ENCODE assay signal across 28 cellular contexts in genomic region chr1:2591581-2592261, GRCh38. TPM values are rescaled to one million over a fixed set of nuclear protein-coding genes. Genes with fewer than 3 reads are reported as not detected.
DNase-seq lines count a peak whose midpoint lies in the region; ATAC-seq and TF ChIP-seq lines count a peak whose summit lies in the region.
"Had no signal": no experiment of that assay in that cellular context is flagged by ENCODE, and none has a peak within 500 bp of the region (broad histone marks: within the 10 kb centered on the region; RNA-seq: fewer than 3 reads in every experiment).

No MANE protein-coding gene starts in this region.

- in situ Hi-C loops in GM13976 (cut with MboI; ENCODE audit: low sequenced_read_pairs, unreplicated experiment): no loop called here

- peaks cover 10% of the 10 kb centered on the region for H3K36me3 ChIP-seq in left ventricle myocardium inferior
- H3K36me3 ChIP-seq in H7 (replicated peaks; ENCODE audit: control insufficient read depth, insufficient read depth, low read length): peaks cover 2% of the 10 kb centered on the region; the same call in 1 of the 2 replicates
- peaks cover 0 to 7% (median 0%) of the 10 kb centered on the region in 4 donors for H3K36me3 ChIP-seq in sigmoid colon
- H3K36me3 ChIP-seq: brain microvascular endothelial cell, vagina, WERI-Rb-1 had no signal

- H3K36me3 Mint-ChIP-seq in chondrocyte (ENCODE audit: low read depth): no peaks in the 10 kb centered on the region

- no peak for TF ChIP-seq EP300 in sigmoid colon (IDR thresholded peaks at IDR 0.05)

- TF ChIP-seq CTCF in left ventricle myocardium inferior (IDR thresholded peaks at IDR 0.05; ENCODE audit: borderline replicate concordance) (no peak), chondrocyte (IDR thresholded peaks at IDR 0.05) (no peak), sigmoid colon (IDR thresholded peaks at IDR 0.05) (no peak), GM13976 (IDR thresholded peaks at IDR 0.05; ENCODE audit: borderline replicate concordance, control extremely low read depth, extremely low read depth, insufficient read depth, missing control alignments) (no peak)

- H3K27ac ChIP-seq in left ventricle myocardium inferior (replicated peaks) (no peak overlapping the region), sigmoid colon (no peak overlapping the region)
- H3K27ac ChIP-seq: brain microvascular endothelial cell, GM23248, HL-60, RWPE1, testis, vagina, WERI-Rb-1 had no signal

- WGBS in sigmoid colon, 2 donors: 77 to 90% methylated on average over 12 of the region's 12 CpGs

- no peak overlapping the region for H3K27ac Mint-ChIP-seq in chondrocyte (ENCODE audit: unreplicated experiment)
- H3K27ac Mint-ChIP-seq: HFFc6; T-helper 2 cell treated with Interferon-gamma antibody and Interleukin-4, amounts not matched to agents 5 μg/mL and 100 μg/mL, for 36 hours had no signal

- ATAC-seq in Right ventricle myocardium inferior: no peak
- ATAC-seq: activated T-helper 17 cell treated with anti-CD3 and anti-CD28 coated beads, Interleukin-2, amount 50 U/mL, for 72 hours; GM12878; stimulated activated naive CD8-positive, alpha-beta T cell treated with anti-CD3 and anti-CD28 coated beads, Interleukin-15, Interleukin-2, amounts not matched to agents 100 U/mL and 50 U/mL, for 24 hours had no signal

- intact Hi-C loops in Right ventricle myocardium inferior (cut with DNase I) (no loop called here), left ventricle myocardium inferior (cut with micrococcal nuclease) (no loop called here), sigmoid colon (cut with DNase I) (no loop called here)

- H3K27me3 ChIP-seq in left ventricle myocardium inferior (ENCODE audit: low read depth) (peaks cover 37% of the 10 kb centered on the region), H7 (ENCODE audit: control insufficient read depth, insufficient read depth, low read length) (no peaks in the 10 kb centered on the region; the same call in 1 of the 2 replicates), sigmoid colon (peaks cover 0 to 27% (median 19%) of the 10 kb centered on the region in 3 donors)
- H3K27me3 ChIP-seq: brain microvascular endothelial cell, testis, vagina had no signal

- H3K4me1 ChIP-seq in left ventricle myocardium inferior: peaks cover 30% of the 10 kb centered on the region
- H3K4me1 ChIP-seq in sigmoid colon: peaks cover 0 to 15% (median 13%) of the 10 kb centered on the region in 4 donors

- H3K4me1 Mint-ChIP-seq in chondrocyte (ENCODE audit: low read depth): peaks cover 12% of the 10 kb centered on the region
- H3K4me1 Mint-ChIP-seq: activated T-helper 17 cell treated with anti-CD3 and anti-CD28 coated beads, Interleukin-2, amount 50 U/mL, for 72 hours; neural crest cell had no signal

- no peak overlapping the region for H3K4me3 Mint-ChIP-seq in chondrocyte (ENCODE audit: unreplicated experiment)
- H3K4me3 Mint-ChIP-seq: HFFc6 had no signal

- no peak for TF ChIP-seq POLR2A in sigmoid colon (IDR thresholded peaks at IDR 0.05)

- no peaks in the 10 kb centered on the region for H3K9me3 ChIP-seq in left ventricle myocardium inferior (replicated peaks)
- H3K9me3 ChIP-seq in sigmoid colon: no peaks in the 10 kb centered on the region
- H3K9me3 ChIP-seq: testis, vagina had no signal

- H3K4me3 ChIP-seq in left ventricle myocardium inferior: no peak overlapping the region
- no peak overlapping the region for H3K4me3 ChIP-seq in H7 (ENCODE audit: insufficient read depth, low read depth, low read length)
- H3K4me3 ChIP-seq in sigmoid colon: no peak overlapping the region
- H3K4me3 ChIP-seq: GM12878, GM23248, lung, testis, vagina had no signal

- no peaks in the 10 kb centered on the region for H3K27me3 Mint-ChIP-seq in chondrocyte (ENCODE audit: low read depth)
- H3K27me3 Mint-ChIP-seq: activated T-helper 17 cell treated with anti-CD3 and anti-CD28 coated beads, Interleukin-2, amount 50 U/mL, for 72 hours had no signal

- H3K9me3 Mint-ChIP-seq in chondrocyte (ENCODE audit: low read depth): no peaks in the 10 kb centered on the region
- H3K9me3 Mint-ChIP-seq: activated T-helper 17 cell treated with anti-CD3 and anti-CD28 coated beads, Interleukin-2, amount 50 U/mL, for 72 hours; HFFc6; neural crest cell; T-helper 2 cell treated with Interferon-gamma antibody and Interleukin-4, amounts not matched to agents 5 μg/mL and 100 μg/mL, for 36 hours had no signal

- DNase-seq in Right ventricle myocardium inferior (ENCODE audit: missing footprints) (peak; percentile 50), left ventricle myocardium inferior (no peak), H7 (peak; percentile 49), chondrocyte (ENCODE audit: low spot score) (peak; percentile 91), sigmoid colon (peak; percentile 51), islet precursor cell (no peak), NCI-H510A (lab: John Stamatoyannopoulos, UW) (no peak), GM13976 (ENCODE audit: low spot score) (no peak)
- DNase-seq: activated CD4-positive, alpha-beta T cell treated with anti-CD3 and anti-CD28 coated beads, Interleukin-2, amount 50 U/mL, for 1 hour; brain microvascular endothelial cell; C1 segment of cervical spinal cord; GM23248; HFFc6; hypothalamus; Karpas-422; NCI-H1436; NCI-H774; stimulated activated naive CD8-positive, alpha-beta T cell treated with anti-CD3 and anti-CD28 coated beads, Interleukin-15, Interleukin-2, amounts not matched to agents 100 U/mL and 50 U/mL, for 24 hours; testis; WERI-Rb-1 had no signal

RNA-seq across cellular contexts. Expression of gene PRXL2B, which starts 5.1 kb away (rescaled TPM):
- total RNA-seq in Right ventricle myocardium inferior: 12.2 TPM
- 8.2 TPM for total RNA-seq in left ventricle myocardium inferior
- total RNA-seq in H7 (2014; rRNA removed; shearing (Covaris generic)): 62.9 and 83.5 TPM in 2 replicates
- total RNA-seq in chondrocyte: 20.4 to 25.6 TPM (median 22.4 TPM) in 3 replicates
- 10 to 100 TPM in 3 of 4 donors, 1 to 10 TPM in 1; 8.6 to 18.2 (median 15.3) TPM for total RNA-seq in sigmoid colon
- polyA plus RNA-seq in sigmoid colon: 10 to 100 TPM; 28.2 to 53.2 (median 42.1) TPM

RNA-seq across cellular contexts. Expression of gene TNFRSF14, which starts 35.5 kb away (rescaled TPM):
- 15.7 TPM for total RNA-seq in Right ventricle myocardium inferior
- total RNA-seq in left ventricle myocardium inferior: 13.7 TPM
- 0.07 and 0.55 TPM in 2 replicates for total RNA-seq in H7 (2014; rRNA removed; shearing (Covaris generic))
- 0.95 to 2.5 TPM (median 1.1 TPM) in 3 replicates for total RNA-seq in chondrocyte
- total RNA-seq in sigmoid colon: 10 to 100 TPM; 37.5 to 73.4 (median 60.4) TPM
- polyA plus RNA-seq in sigmoid colon: 100 to 1,000 TPM in 1 of 3 donors, 10 to 100 TPM in 2; 53.5 to 185 (median 64.7) TPM

RNA-seq across cellular contexts. Expression of gene MMEL1, which starts 41.1 kb away (rescaled TPM):
- total RNA-seq in Right ventricle myocardium inferior: 0.35 TPM
- total RNA-seq in left ventricle myocardium inferior: 0.82 TPM
- total RNA-seq in H7 (2014; rRNA removed; shearing (Covaris generic)): 1.3 and 3.0 TPM in 2 replicates
- total RNA-seq in chondrocyte: 0.62 to 0.92 TPM in 2 of 3 replicates, not detected in the other
- total RNA-seq in sigmoid colon: 1 to 10 TPM in 2 of 4 donors, under 1 TPM in 1, not detected in 1; 0.66 to 3.4 (median 2.9) TPM
- polyA plus RNA-seq in sigmoid colon: 10 to 100 TPM in 2 of 3 donors, 1 to 10 TPM in 1; 5.0 to 37.2 (median 14.8) TPM
- total RNA-seq: GM12878, GM23248, HFFc6 had no signal
- polyA plus RNA-seq: GM23248 had no signal

Comparison
In these comparisons a context has a peak if more than half of its experiments do, and no peak if none do; other contexts are left out.
1. DNase-seq: peak in Right ventricle myocardium inferior (single experiment), H7 (single experiment), chondrocyte (single experiment) and sigmoid colon (single experiment); none in left ventricle myocardium inferior (single experiment), islet precursor cell (single experiment), NCI-H510A (single experiment) and GM13976 (single experiment).